ENCODE assay signal across 13 cellular contexts in the genomic region with DNA sequence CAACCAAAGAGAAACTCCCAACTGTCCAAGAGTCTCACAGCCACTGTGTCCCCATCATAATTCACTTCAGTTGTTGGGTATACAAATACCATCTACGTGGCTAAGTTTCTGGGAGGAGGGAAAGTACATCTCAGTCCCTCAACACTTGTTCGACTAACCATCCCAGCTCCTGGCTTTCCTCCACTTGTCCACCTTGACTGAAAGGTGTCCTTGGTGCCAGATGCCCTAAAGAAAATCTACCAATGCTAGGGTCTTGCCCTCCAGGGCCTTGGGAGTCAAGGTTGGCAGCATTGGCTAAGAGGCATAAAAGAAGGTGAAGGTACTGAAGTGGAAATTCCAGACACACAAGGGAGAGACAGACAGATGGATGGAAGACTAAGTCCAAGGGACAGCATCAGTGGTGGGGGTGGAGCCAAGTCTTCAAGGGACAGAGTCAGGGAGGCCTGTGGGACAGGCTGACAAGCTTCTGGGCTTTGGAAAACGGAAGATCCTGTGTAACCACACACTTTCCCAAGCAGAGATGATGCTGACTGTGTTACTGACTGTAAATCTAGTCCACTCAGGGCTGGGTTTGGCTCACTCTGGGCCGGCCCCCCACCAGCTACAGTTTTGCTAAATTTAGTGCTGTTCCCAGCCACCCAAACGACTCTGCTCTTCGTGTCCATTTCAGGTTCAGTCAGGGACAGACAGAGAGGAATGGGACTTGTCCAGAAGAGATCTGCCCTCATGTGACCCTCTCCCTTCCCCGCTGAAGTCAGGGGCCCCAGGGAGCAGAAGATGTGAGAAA.
DNase-seq lines count a peak whose midpoint lies in the region; TF ChIP-seq lines count a peak whose summit lies in the region.
"Had no signal": no experiment of that assay in that cellular context is flagged by ENCODE, and none has a peak within 500 bp of the region (broad histone marks: within the 10 kb centered on the region; RNA-seq: fewer than 3 reads in every experiment).

No MANE protein-coding gene starts in this region.

- H3K27ac ChIP-seq in left ventricle myocardium inferior (replicated peaks): peak overlapping the region; percentile 86
- peak overlapping the region in 7 of 8 donors; percentile 25 to 87 (median 81) for H3K27ac ChIP-seq in spleen
- H3K27ac ChIP-seq: KMS-11 had no signal

- no peak for TF ChIP-seq POLR2A in spleen (IDR thresholded peaks at IDR 0.05)

- intact Hi-C loops in left ventricle myocardium inferior (cut with micrococcal nuclease) (no loop called here), spleen (cut with DNase I; ENCODE audit: low total_unique reads) (no loop called here)

- peak overlapping the region; percentile 95; the same call in 1 of the 2 replicates for H3K27ac Mint-ChIP-seq in HFFc6
- H3K27ac Mint-ChIP-seq in activated CD4-positive, alpha-beta memory T cell treated with anti-CD3 and anti-CD28 coated beads, Interleukin-2, amount 10 ng/mL, durations not matched to agents 7 days and 5 days: peak overlapping the region; percentile 44

- no peak for DNase-seq in HFFc6
- no peak for DNase-seq in activated CD4-positive, alpha-beta memory T cell treated with anti-CD3 and anti-CD28 coated beads, Interleukin-2, amount 10 ng/mL, durations not matched to agents 7 days and 5 days
- peak; percentile 39 for DNase-seq in left ventricle myocardium inferior
- no peak for DNase-seq in spleen
- DNase-seq in HuH-7 (ENCODE audit: low spot score): no peak
- DNase-seq in superior temporal gyrus (ENCODE audit: extremely low spot score): no peak
- DNase-seq in ecto neural progenitor cell (ENCODE audit: low spot score): no peak
- DNase-seq: activated CD4-positive, CD25-positive, alpha-beta regulatory T cell; activated effector memory CD4-positive, alpha-beta T cell treated with Interleukin-2 at 50 U/mL for 16 hours; NCI-H2081; stimulated activated CD4-positive, alpha-beta T cell treated with anti-CD3 and anti-CD28 coated beads, Interleukin-4, amount 100 ng/mL, for 4 hours had no signal

- peaks cover 64% of the 10 kb centered on the region for H3K4me1 Mint-ChIP-seq in HFFc6 (ENCODE audit: low read depth)
- peaks cover 65% of the 10 kb centered on the region for H3K4me1 Mint-ChIP-seq in activated CD4-positive, alpha-beta memory T cell treated with anti-CD3 and anti-CD28 coated beads, Interleukin-2, amount 10 ng/mL, durations not matched to agents 7 days and 5 days

- no peaks in the 10 kb centered on the region; the same call in none of the 2 replicates for H3K27me3 Mint-ChIP-seq in HFFc6 (ENCODE audit: insufficient read depth)
- H3K27me3 Mint-ChIP-seq in activated CD4-positive, alpha-beta memory T cell treated with anti-CD3 and anti-CD28 coated beads, Interleukin-2, amount 10 ng/mL, durations not matched to agents 7 days and 5 days: no peaks in the 10 kb centered on the region

- H3K27me3 ChIP-seq in left ventricle myocardium inferior (ENCODE audit: low read depth) (no peaks in the 10 kb centered on the region), spleen (replicated peaks in 1 of 7) (no peaks in the 10 kb centered on the region)

- CTCF ChIA-PET in activated CD4-positive, alpha-beta memory T cell treated with anti-CD3 and anti-CD28 coated beads, Interleukin-2, amount 10 ng/mL, durations not matched to agents 7 days and 5 days (lab: Charles Lee): interaction anchor here (0.6 to 5.0 kb wide), 4 partner anchors 18 to 112 kb away, joined by 4 to 18 read pairs (median 4); no protein-coding TSS in a partner anchor

- peaks cover 31% of the 10 kb centered on the region for H3K36me3 Mint-ChIP-seq in HFFc6 (ENCODE audit: low read depth)
- peaks cover 53% of the 10 kb centered on the region for H3K36me3 Mint-ChIP-seq in activated CD4-positive, alpha-beta memory T cell treated with anti-CD3 and anti-CD28 coated beads, Interleukin-2, amount 10 ng/mL, durations not matched to agents 7 days and 5 days (ENCODE audit: low read depth)

- H3K9me3 ChIP-seq in left ventricle myocardium inferior (replicated peaks) (no peaks in the 10 kb centered on the region), spleen (no peaks in the 10 kb centered on the region)
- H3K9me3 ChIP-seq: Caco-2 had no signal

- WGBS in spleen, 5 donors: 67 to 86% (median 78%) methylated on average over 7 of the region's 7 CpGs

- POLR2A ChIA-PET in activated CD4-positive, alpha-beta memory T cell treated with anti-CD3 and anti-CD28 coated beads, Interleukin-2, amount 10 ng/mL, durations not matched to agents 7 days and 5 days (lab: Charles Lee): interaction anchor here (1.1 kb wide), 1 partner anchor 21 kb away, joined by 3 read pairs; no protein-coding TSS in a partner anchor

- H3K4me3 Mint-ChIP-seq in HFFc6: no peak overlapping the region
- H3K4me3 Mint-ChIP-seq in activated CD4-positive, alpha-beta memory T cell treated with anti-CD3 and anti-CD28 coated beads, Interleukin-2, amount 10 ng/mL, durations not matched to agents 7 days and 5 days: no peak overlapping the region

- H3K4me3 ChIP-seq in left ventricle myocardium inferior (no peak overlapping the region), spleen (no peak overlapping the region)

- TF ChIP-seq CTCF in HFFc6 (IDR thresholded peaks at IDR 0.05): no peak
- TF ChIP-seq CTCF in left ventricle myocardium inferior (IDR thresholded peaks at IDR 0.05; ENCODE audit: borderline replicate concordance): no peak
- TF ChIP-seq CTCF in spleen (IDR thresholded peaks at IDR 0.05 in 8 of 11, conservative IDR thresholded peaks at IDR 0.05 in 3 of 11): no peak

- no peaks in the 10 kb centered on the region for H3K9me3 Mint-ChIP-seq in HFFc6
- H3K9me3 Mint-ChIP-seq in activated CD4-positive, alpha-beta memory T cell treated with anti-CD3 and anti-CD28 coated beads, Interleukin-2, amount 10 ng/mL, durations not matched to agents 7 days and 5 days: no peaks in the 10 kb centered on the region

- peaks cover 98% of the 10 kb centered on the region for H3K4me1 ChIP-seq in left ventricle myocardium inferior
- peaks cover 46 to 99% (median 93%) of the 10 kb centered on the region in 6 donors for H3K4me1 ChIP-seq in spleen

- H3K36me3 ChIP-seq in left ventricle myocardium inferior (no peaks in the 10 kb centered on the region), spleen (peaks cover 0 to 47% (median 0%) of the 10 kb centered on the region in 6 donors)
